Comparison of ENCODE assay signal across 21 cellular contexts in genomic region chr3:159560214-159561004, GRCh38.
DNase-seq lines count a peak whose midpoint lies in the region; ATAC-seq and TF ChIP-seq lines count a peak whose summit lies in the region.
"Had no signal": no experiment of that assay in that cellular context is flagged by ENCODE, and none has a peak within 500 bp of the region (broad histone marks: within the 10 kb centered on the region; RNA-seq: fewer than 3 reads in every experiment).

No MANE protein-coding gene starts in this region.

- WGBS in mesendoderm (ENCODE audit: extremely low coverage, insufficient coverage, low lambda C conversion rate) = no CpG with 5 or more reads among the region's 8 CpGs

- H3K36me3 Mint-ChIP-seq in activated CD4-positive, alpha-beta T cell treated with anti-CD3 and anti-CD28 coated beads, Interleukin-2, amount 10 ng/mL, durations not matched to agents 7 days and 5 days (ENCODE audit: low read depth) = no peaks in the 10 kb centered on the region
- H3K36me3 Mint-ChIP-seq in T-cell = no peaks in the 10 kb centered on the region
- H3K36me3 Mint-ChIP-seq: CD8-positive, alpha-beta memory T cell had no signal

- H3K27ac ChIP-seq in mesendoderm (ENCODE audit: low read depth, low read length) = no peak overlapping the region
- H3K27ac ChIP-seq: BLaER1 treated with 17β-estradiol and CSF1 and Interleukin-3, amounts not matched to agents 10 nM and 100 nM; SJCRH30 had no signal

- H3K56ac ChIP-seq in mesendoderm (ENCODE audit: low read length) = no peak overlapping the region

- no peak overlapping the region for H3K4me2 ChIP-seq in mesendoderm (ENCODE audit: low read length)
- H3K4me2 ChIP-seq: BLaER1 treated with 17β-estradiol and CSF1 and Interleukin-3, amounts not matched to agents 10 nM and 100 nM had no signal

- no peak overlapping the region for H3K4me3 Mint-ChIP-seq in activated CD4-positive, alpha-beta T cell treated with anti-CD3 and anti-CD28 coated beads, Interleukin-2, amount 10 ng/mL, durations not matched to agents 7 days and 5 days
- H3K4me3 Mint-ChIP-seq in T-cell = no peak overlapping the region
- H3K4me3 Mint-ChIP-seq: CD8-positive, alpha-beta memory T cell had no signal

- H3K4me1 ChIP-seq in mesendoderm (ENCODE audit: control insufficient read depth, low read depth, low read length) = no peaks in the 10 kb centered on the region
- H3K4me1 ChIP-seq: BLaER1 treated with 17β-estradiol and CSF1 and Interleukin-3, amounts not matched to agents 10 nM and 100 nM; SJCRH30 had no signal

- H2BK5ac ChIP-seq in mesendoderm (ENCODE audit: low read length) = no peak overlapping the region

- intact Hi-C loops in left colon (cut with DNase I, micrococcal nuclease) = no loop called here

- H2BK120ac ChIP-seq in mesendoderm (ENCODE audit: low read depth, low read length) = no peak overlapping the region

- no peaks in the 10 kb centered on the region for H3K79me2 ChIP-seq in mesendoderm (ENCODE audit: control insufficient read depth, insufficient read depth, low read length)

- peaks cover 2% of the 10 kb centered on the region for H3K27me3 ChIP-seq in mesendoderm (ENCODE audit: insufficient read depth, low read length, poor library complexity)
- H3K27me3 ChIP-seq: BLaER1 treated with 17β-estradiol and CSF1 and Interleukin-3, amounts not matched to agents 10 nM and 100 nM; SJCRH30 had no signal

- no peaks in the 10 kb centered on the region for H3K79me1 ChIP-seq in mesendoderm (ENCODE audit: low read length)

- DNase-seq in Daoy (ENCODE audit: low read depth) (peak; percentile 2), NCI-H69 (lab: John Stamatoyannopoulos, UW) (peak; percentile 26), fibroblast of pulmonary artery (ENCODE audit: low read depth) (peak; percentile 7), mesendoderm (peak; percentile 45), left colon (no peak), T-cell (no peak), cerebellum (ENCODE audit: low spot score) (no peak)
- no peak for DNase-seq in activated CD4-positive, alpha-beta T cell treated with anti-CD3 and anti-CD28 coated beads, Interleukin-2, amount 10 ng/mL, durations not matched to agents 7 days and 5 days
- DNase-seq: 8988T; CD8-positive, alpha-beta memory T cell; DMS79; GOT3; KG1; NCI-H1436 treated with DMSO at 0.1 percent for 48 hours; NCI-H2029 treated with DMSO at 0.1 percent for 48 hours; NCI-H2171 treated with DMSO at 0.1 percent for 48 hours; NCI-H774; SJCRH30 had no signal

- H4K5ac ChIP-seq in mesendoderm (ENCODE audit: low read length) = no peak overlapping the region

- H2BK15ac ChIP-seq in mesendoderm (replicated peaks; ENCODE audit: low read depth) = no peak overlapping the region

- CTCF ChIA-PET in activated CD4-positive, alpha-beta T cell treated with anti-CD3 and anti-CD28 coated beads, Interleukin-2, amount 10 ng/mL, durations not matched to agents 7 days and 5 days (lab: Charles Lee) = no interaction called here
- CTCF ChIA-PET in T-cell (lab: Charles Lee) = no interaction called here

- ATAC-seq in left colon (no peak), T-cell (replicated peaks in 1 of 4) (no peak)
- ATAC-seq: GM12878, HepG2 had no signal

- H3K23ac ChIP-seq in mesendoderm (ENCODE audit: low read length) = no peak overlapping the region

- H3K27me3 Mint-ChIP-seq in activated CD4-positive, alpha-beta T cell treated with anti-CD3 and anti-CD28 coated beads, Interleukin-2, amount 10 ng/mL, durations not matched to agents 7 days and 5 days = no peaks in the 10 kb centered on the region
- no peaks in the 10 kb centered on the region for H3K27me3 Mint-ChIP-seq in T-cell
- H3K27me3 Mint-ChIP-seq: CD8-positive, alpha-beta memory T cell had no signal

- H3K9me3 Mint-ChIP-seq in activated CD4-positive, alpha-beta T cell treated with anti-CD3 and anti-CD28 coated beads, Interleukin-2, amount 10 ng/mL, durations not matched to agents 7 days and 5 days = peaks cover 3% of the 10 kb centered on the region
- H3K9me3 Mint-ChIP-seq in T-cell = peaks cover 0 to 3% (median 0%) of the 10 kb centered on the region in 3 donors

- no peak overlapping the region for H3K27ac Mint-ChIP-seq in activated CD4-positive, alpha-beta T cell treated with anti-CD3 and anti-CD28 coated beads, Interleukin-2, amount 10 ng/mL, durations not matched to agents 7 days and 5 days
- H3K27ac Mint-ChIP-seq in T-cell = no peak overlapping the region
- H3K27ac Mint-ChIP-seq: CD8-positive, alpha-beta memory T cell had no signal

- no peak overlapping the region for H3K4me3 ChIP-seq in fibroblast of pulmonary artery (replicated peaks; ENCODE audit: low read depth, low read length)
- no peak overlapping the region for H3K4me3 ChIP-seq in mesendoderm (ENCODE audit: low read length)
- H3K4me3 ChIP-seq: BLaER1 treated with 17β-estradiol and CSF1 and Interleukin-3, amounts not matched to agents 10 nM and 100 nM; GM12878; SJCRH30 had no signal

- no peak overlapping the region for H4K8ac ChIP-seq in mesendoderm (ENCODE audit: low read depth, low read length)

- POLR2A ChIA-PET in activated CD4-positive, alpha-beta T cell treated with anti-CD3 and anti-CD28 coated beads, Interleukin-2, amount 10 ng/mL, durations not matched to agents 7 days and 5 days (lab: Charles Lee) = no interaction called here
- POLR2A ChIA-PET in T-cell (lab: Charles Lee) = interaction anchor here in 1 of 2 donors (0.6 kb wide), 1 partner anchor 45 kb away, joined by 3 read pairs; no protein-coding TSS in a partner anchor

- no peak overlapping the region for H2AK5ac ChIP-seq in mesendoderm (ENCODE audit: low read length)

- no peak overlapping the region for H3K9ac ChIP-seq in mesendoderm (ENCODE audit: low read length)
- H3K9ac ChIP-seq: BLaER1 treated with 17β-estradiol and CSF1 and Interleukin-3, amounts not matched to agents 10 nM and 100 nM had no signal

- H3K36me3 ChIP-seq in mesendoderm (ENCODE audit: control insufficient read depth, insufficient read depth, low read length) = no peaks in the 10 kb centered on the region
- H3K36me3 ChIP-seq: BLaER1 treated with 17β-estradiol and CSF1 and Interleukin-3, amounts not matched to agents 10 nM and 100 nM; SJCRH30 had no signal

- no peak for TF ChIP-seq CTCF in fibroblast of pulmonary artery (IDR thresholded peaks at IDR 0.05; ENCODE audit: low read length, missing control alignments)

- H3K4me1 Mint-ChIP-seq in activated CD4-positive, alpha-beta T cell treated with anti-CD3 and anti-CD28 coated beads, Interleukin-2, amount 10 ng/mL, durations not matched to agents 7 days and 5 days = no peaks in the 10 kb centered on the region
- H3K4me1 Mint-ChIP-seq in T-cell = no peaks in the 10 kb centered on the region
- H3K4me1 Mint-ChIP-seq: CD8-positive, alpha-beta memory T cell had no signal

- no peak overlapping the region for H3K4ac ChIP-seq in mesendoderm (ENCODE audit: low read depth, low read length)

- no peak overlapping the region for H3K18ac ChIP-seq in mesendoderm (ENCODE audit: low read length)

Comparison
In these comparisons a context has a peak if more than half of its experiments do, and no peak if none do; other contexts are left out.
1. DNase-seq: peak in Daoy (single experiment), NCI-H69 (single experiment), fibroblast of pulmonary artery (single experiment) and mesendoderm (single experiment); none in left colon (0 of 2), activated CD4-positive, alpha-beta T cell treated with anti-CD3 and anti-CD28 coated beads, Interleukin-2, amount 10 ng/mL, durations not matched to agents 7 days and 5 days (single experiment), T-cell (0 of 34) and cerebellum (single experiment).